Comparison of ENCODE assay signal across 1 cellular context in genomic region chr5:75243100-75243499, GRCh38.
TF ChIP-seq lines count a peak whose summit lies in the region.

No MANE protein-coding gene starts in this region.

TF ChIP-seq in HCT116, 20 proteins besides CTCF, POLR2A, EP300 and RAD21 (continued from another document):
- TF ChIP-seq REST (IDR thresholded peaks at IDR 0.05; ENCODE audit: low read depth): no peak
- TF ChIP-seq, protein P1, sequence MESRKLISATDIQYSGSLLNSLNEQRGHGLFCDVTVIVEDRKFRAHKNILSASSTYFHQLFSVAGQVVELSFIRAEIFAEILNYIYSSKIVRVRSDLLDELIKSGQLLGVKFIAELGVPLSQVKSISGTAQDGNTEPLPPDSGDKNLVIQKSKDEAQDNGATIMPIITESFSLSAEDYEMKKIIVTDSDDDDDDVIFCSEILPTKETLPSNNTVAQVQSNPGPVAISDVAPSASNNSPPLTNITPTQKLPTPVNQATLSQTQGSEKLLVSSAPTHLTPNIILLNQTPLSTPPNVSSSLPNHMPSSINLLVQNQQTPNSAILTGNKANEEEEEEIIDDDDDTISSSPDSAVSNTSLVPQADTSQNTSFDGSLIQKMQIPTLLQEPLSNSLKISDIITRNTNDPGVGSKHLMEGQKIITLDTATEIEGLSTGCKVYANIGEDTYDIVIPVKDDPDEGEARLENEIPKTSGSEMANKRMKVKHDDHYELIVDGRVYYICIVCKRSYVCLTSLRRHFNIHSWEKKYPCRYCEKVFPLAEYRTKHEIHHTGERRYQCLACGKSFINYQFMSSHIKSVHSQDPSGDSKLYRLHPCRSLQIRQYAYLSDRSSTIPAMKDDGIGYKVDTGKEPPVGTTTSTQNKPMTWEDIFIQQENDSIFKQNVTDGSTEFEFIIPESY (IDR thresholded peaks at IDR 0.05; ENCODE audit: extremely low read depth, insufficient replicate concordance, low read length): no peak
- no peak for TF ChIP-seq EZH2 (IDR thresholded peaks at IDR 0.05)
- TF ChIP-seq FOSL1 (IDR thresholded peaks at IDR 0.05; ENCODE audit: low read depth): no peak
- 0 out of 2 replicates have a peak, but pooled peaks have one; percentile 20 for TF ChIP-seq CEBPB (IDR thresholded peaks at IDR 0.05; ENCODE audit: low read depth)
- no peak for TF ChIP-seq SRF (IDR thresholded peaks at IDR 0.05; ENCODE audit: low read depth)
